In the genomic region with DNA sequence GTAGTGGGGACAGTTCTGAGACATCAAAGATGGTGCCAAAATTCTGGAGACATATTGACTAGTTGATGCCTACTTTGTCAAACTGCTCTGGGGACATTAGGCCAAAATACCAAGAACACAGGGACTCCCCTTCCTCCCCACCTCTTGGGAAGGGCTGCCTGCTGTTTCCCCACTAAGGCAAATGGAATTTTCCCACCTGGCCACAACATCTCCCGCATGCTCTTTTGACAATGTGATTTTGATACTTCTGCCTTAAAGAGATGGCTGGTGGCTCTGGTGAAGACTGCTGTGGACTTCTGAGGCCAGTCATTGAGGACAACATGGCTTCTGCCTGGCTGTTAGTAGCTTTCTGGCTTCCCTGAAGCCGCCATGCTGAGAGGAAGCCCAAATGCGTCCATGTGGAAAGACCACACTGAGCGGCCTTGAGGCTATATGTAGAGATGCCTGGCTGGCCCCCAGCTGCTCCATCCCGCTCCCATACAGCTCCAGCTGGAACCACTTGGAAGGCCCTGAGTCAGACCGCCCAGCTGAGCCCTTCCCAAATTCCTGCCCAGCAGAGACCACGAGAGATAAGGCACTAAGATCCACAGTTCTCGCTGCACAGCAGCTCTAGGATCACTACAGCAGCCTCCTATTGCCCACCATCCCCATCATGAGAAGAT, we compare ENCODE assay signal across 17 cellular contexts.
DNase-seq lines count a peak whose midpoint lies in the region; ATAC-seq, FAIRE-seq and TF ChIP-seq lines count a peak whose summit lies in the region.
"Had no signal": no experiment of that assay in that cellular context is flagged by ENCODE, and none has a peak within 500 bp of the region (broad histone marks: within the 10 kb centered on the region; RNA-seq: fewer than 3 reads in every experiment).

No MANE protein-coding gene starts in this region.

- H3K4me1 ChIP-seq in HepG2 (ENCODE audit: insufficient read depth, low read length) (no peaks in the 10 kb centered on the region), right lobe of liver (peaks cover 0 to 18% (median 7%) of the 10 kb centered on the region in 4 donors), esophagus muscularis mucosa (no peaks in the 10 kb centered on the region)
- H3K4me1 ChIP-seq: BLaER1 treated with 17β-estradiol and CSF1 and Interleukin-3, amounts not matched to agents 10 nM and 100 nM had no signal

- in situ Hi-C loops in HepG2 (cut with HindIII; ENCODE audit: extremely low pct_ligation_motif_present, low pct_unique_long_range_greater_than_20kb): no loop called here

- no peaks in the 10 kb centered on the region for H3K36me3 Mint-ChIP-seq in stimulated activated effector memory CD8-positive, alpha-beta T cell treated with anti-CD3 and anti-CD28 coated beads, Interleukin-12 subunit alpha, Interleukin-12 subunit beta, amount 100 ng/mL, for 72 hours
- H3K36me3 Mint-ChIP-seq: CD4-positive, CD25-positive, alpha-beta regulatory T cell had no signal

- H3K27me3 ChIP-seq in HepG2 (ENCODE audit: control insufficient read depth in 1 of 2, insufficient read depth in 2 of 2, low read length in 2 of 2) (no peaks in the 10 kb centered on the region), right lobe of liver (no peaks in the 10 kb centered on the region), esophagus muscularis mucosa (peaks cover 0 to 9% (median 0%) of the 10 kb centered on the region in 4 donors)
- H3K27me3 ChIP-seq: BLaER1 treated with 17β-estradiol and CSF1 and Interleukin-3, amounts not matched to agents 10 nM and 100 nM had no signal

- H3K4me3 ChIP-seq in HepG2 (replicated peaks in 1 of 3; ENCODE audit: insufficient read depth in 1 of 3, low read depth in 2 of 3, low read length in 3 of 3) (no peak overlapping the region), right lobe of liver (no peak overlapping the region), esophagus muscularis mucosa (no peak overlapping the region)
- H3K4me3 ChIP-seq: BLaER1 treated with 17β-estradiol and CSF1 and Interleukin-3, amounts not matched to agents 10 nM and 100 nM; GM12878; K562 had no signal

- H2AFZ ChIP-seq in HepG2 (ENCODE audit: low read length): no peak overlapping the region

- TF ChIP-seq CTCF in HepG2 (CRISPR knock-in tag; IDR thresholded peaks at IDR 0.05) (no peak), right lobe of liver (IDR thresholded peaks at IDR 0.05) (no peak), esophagus muscularis mucosa (IDR thresholded peaks at IDR 0.05) (no peak)

- ATAC-seq in HepG2: no peak
- ATAC-seq in right lobe of liver: no peak
- ATAC-seq in stimulated activated effector memory CD8-positive, alpha-beta T cell treated with anti-CD3 and anti-CD28 coated beads, Interleukin-12 subunit alpha, Interleukin-12 subunit beta, amount 100 ng/mL, for 72 hours: no peak
- no peak for ATAC-seq in GM18502 (IDR thresholded peaks at IDR 0.05; ENCODE audit: poor library complexity, unreplicated experiment)
- ATAC-seq: GM12878, K562 had no signal

- TF ChIP-seq EP300 in HepG2 (IDR thresholded peaks at IDR 0.05; ENCODE audit: low read depth in 2 of 2, low read length in 2 of 2): no peak
- TF ChIP-seq EP300 in HepG2 (CRISPR knock-in tag; IDR thresholded peaks at IDR 0.05; ENCODE audit: borderline replicate concordance): no peak
- no peak for TF ChIP-seq EP300 in esophagus muscularis mucosa (IDR thresholded peaks at IDR 0.05)

- no peak overlapping the region for H3K4me2 ChIP-seq in HepG2 (ENCODE audit: low read depth, low read length)
- H3K4me2 ChIP-seq: BLaER1 treated with 17β-estradiol and CSF1 and Interleukin-3, amounts not matched to agents 10 nM and 100 nM had no signal

- no peaks in the 10 kb centered on the region for H3K79me2 ChIP-seq in HepG2 (ENCODE audit: insufficient read depth, low read length)

- H3K4me3 Mint-ChIP-seq in stimulated activated effector memory CD8-positive, alpha-beta T cell treated with anti-CD3 and anti-CD28 coated beads, Interleukin-12 subunit alpha, Interleukin-12 subunit beta, amount 100 ng/mL, for 72 hours: no peak overlapping the region
- H3K4me3 Mint-ChIP-seq: CD4-positive, CD25-positive, alpha-beta regulatory T cell; HFFc6 had no signal

- H3K9ac ChIP-seq in HepG2 (ENCODE audit: insufficient read depth, low read depth, low read length): no peak overlapping the region
- H3K9ac ChIP-seq: BLaER1 treated with 17β-estradiol and CSF1 and Interleukin-3, amounts not matched to agents 10 nM and 100 nM had no signal

- no peak for FAIRE-seq in HepG2 (lab: Jason Lieb, UNC)
- FAIRE-seq: GM12878, HTR-8/SVneo, K562 had no signal

- TF ChIP-seq RAD21 in HepG2 (CRISPR knock-in tag; IDR thresholded peaks at IDR 0.05): no peak

- DNase-seq in HepG2 (ENCODE audit: low spot score) (no peak), right lobe of liver (no peak), esophagus muscularis mucosa (ENCODE audit: extremely low spot score) (peak; percentile 74), NCI-H774 (lab: John Stamatoyannopoulos, UW) (no peak), middle frontal gyrus (ENCODE audit: extremely low spot score, low spot score) (no peak)
- DNase-seq in stimulated activated effector memory CD8-positive, alpha-beta T cell treated with anti-CD3 and anti-CD28 coated beads, Interleukin-12 subunit alpha, Interleukin-12 subunit beta, amount 100 ng/mL, for 72 hours (ENCODE audit: low spot score in 2 of 2): peak in 1 of 2 donors; percentile 41
- DNase-seq: 8988T; ACHN; CD4-positive, CD25-positive, alpha-beta regulatory T cell; DMS 273 treated with DMSO at 0.1 percent for 48 hours; HCEC 1CT; HFFc6 had no signal

- peaks cover 8% of the 10 kb centered on the region for H3K4me1 Mint-ChIP-seq in stimulated activated effector memory CD8-positive, alpha-beta T cell treated with anti-CD3 and anti-CD28 coated beads, Interleukin-12 subunit alpha, Interleukin-12 subunit beta, amount 100 ng/mL, for 72 hours
- H3K4me1 Mint-ChIP-seq: CD4-positive, CD25-positive, alpha-beta regulatory T cell had no signal

- WGBS in HepG2 (ENCODE audit: low lambda C conversion rate): 71% methylated on average over 4 of the region's 8 CpGs
- 80% methylated on average over 1 of the region's 8 CpGs for WGBS in right lobe of liver (ENCODE audit: insufficient coverage, low coverage, low lambda C conversion rate, missing lambda C conversion rate)
- 94% methylated on average over 5 of the region's 8 CpGs for WGBS in esophagus muscularis mucosa

- peak overlapping the region; percentile 68 for H3K27ac Mint-ChIP-seq in stimulated activated effector memory CD8-positive, alpha-beta T cell treated with anti-CD3 and anti-CD28 coated beads, Interleukin-12 subunit alpha, Interleukin-12 subunit beta, amount 100 ng/mL, for 72 hours
- H3K27ac Mint-ChIP-seq: CD4-positive, CD25-positive, alpha-beta regulatory T cell; HFFc6 had no signal

- intact Hi-C loops in HepG2 (cut with micrococcal nuclease; ENCODE audit: unreplicated experiment) (no loop called here), right lobe of liver (cut with DNase I) (no loop called here), esophagus muscularis mucosa (cut with DNase I) (no loop called here)

- no peak for TF ChIP-seq POLR2A in HepG2 (IDR thresholded peaks at IDR 0.05; ENCODE audit: insufficient read depth in 1 of 2, low read depth in 2 of 2, low read length in 2 of 2)
- no peak for TF ChIP-seq POLR2A in right lobe of liver (IDR thresholded peaks at IDR 0.05)
- TF ChIP-seq POLR2A in esophagus muscularis mucosa (IDR thresholded peaks at IDR 0.05; ENCODE audit: low read depth): no peak

- POLR2A ChIA-PET in HepG2 (lab: Yijun Ruan, JAX): no interaction called here

- H3K36me3 ChIP-seq in HepG2 (replicated peaks in 1 of 2; ENCODE audit: control insufficient read depth in 1 of 2, insufficient read depth in 2 of 2, low read length in 2 of 2): no peaks in the 10 kb centered on the region
- H3K36me3 ChIP-seq in right lobe of liver: no peaks in the 10 kb centered on the region
- H3K36me3 ChIP-seq in esophagus muscularis mucosa: no peaks in the 10 kb centered on the region
- H3K36me3 ChIP-seq: BLaER1 treated with 17β-estradiol and CSF1 and Interleukin-3, amounts not matched to agents 10 nM and 100 nM had no signal

- CTCF ChIA-PET in HepG2 (lab: Yijun Ruan, JAX; ENCODE audit: low intra/inter-chr PET ratio, low total read pairs): no interaction called here

- H3K9me3 ChIP-seq in HepG2 (ENCODE audit: low read length) (no peaks in the 10 kb centered on the region), right lobe of liver (no peaks in the 10 kb centered on the region), esophagus muscularis mucosa (no peaks in the 10 kb centered on the region)

- H3K9me3 Mint-ChIP-seq in stimulated activated effector memory CD8-positive, alpha-beta T cell treated with anti-CD3 and anti-CD28 coated beads, Interleukin-12 subunit alpha, Interleukin-12 subunit beta, amount 100 ng/mL, for 72 hours: no peaks in the 10 kb centered on the region
- H3K9me3 Mint-ChIP-seq: HFFc6 had no signal

- no peak overlapping the region for H3K27ac ChIP-seq in HepG2 (ENCODE audit: extremely low read length, insufficient read depth, low read length)
- no peak overlapping the region for H3K27ac ChIP-seq in right lobe of liver
- H3K27ac ChIP-seq in esophagus muscularis mucosa (replicated peaks in 1 of 4): no peak overlapping the region
- H3K27ac ChIP-seq: BLaER1 treated with 17β-estradiol and CSF1 and Interleukin-3, amounts not matched to agents 10 nM and 100 nM had no signal

- H4K20me1 ChIP-seq in HepG2 (ENCODE audit: insufficient read depth, low read length): no peaks in the 10 kb centered on the region
- H4K20me1 ChIP-seq: BLaER1 treated with 17β-estradiol and CSF1 and Interleukin-3, amounts not matched to agents 10 nM and 100 nM had no signal

- BruUV-seq in HepG2 (replicated peaks; lab: Mats Ljungman, UMichigan): no TSS peak

TF ChIP-seq in HepG2, 621 proteins besides CTCF, POLR2A, EP300 and RAD21 (continues in another document):
- TF ChIP-seq ZNF331 (CRISPR knock-in tag; IDR thresholded peaks at IDR 0.05): 0 out of 2 replicates have a peak, but pooled peaks have one; percentile 56
